16 cellular contexts compared by ENCODE assay signal in the genomic region with DNA sequence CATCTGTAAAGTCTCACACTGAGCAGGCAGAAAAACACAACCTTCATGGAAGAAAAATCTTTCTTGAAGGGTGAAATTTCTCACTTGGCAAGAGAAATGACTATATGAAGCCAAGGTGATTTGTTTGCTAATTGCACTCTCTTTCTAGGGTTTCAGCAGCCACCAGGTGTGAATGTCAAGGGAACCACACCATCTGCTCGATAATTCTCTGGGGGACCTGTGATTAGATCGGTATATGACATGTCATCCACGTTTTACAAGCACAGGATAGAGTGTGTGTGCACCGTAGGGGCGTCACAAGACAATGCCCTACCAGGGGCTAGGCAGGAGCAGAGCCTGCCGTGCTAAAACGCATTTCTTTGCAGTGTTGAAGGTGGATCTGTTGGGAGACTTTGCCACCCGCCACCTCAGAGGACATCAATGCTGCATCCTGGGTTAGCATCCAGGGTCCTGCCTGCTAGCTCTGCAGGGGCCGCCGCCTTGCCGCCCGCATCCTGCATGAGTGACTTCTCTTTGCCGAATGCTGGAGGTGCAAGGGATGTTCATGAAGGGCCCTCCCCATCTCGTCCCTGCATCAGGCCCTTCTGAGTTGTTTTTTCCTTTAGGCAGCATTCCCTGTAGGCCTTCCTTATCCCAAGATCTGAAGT. TPM values are rescaled to one million over a fixed set of nuclear protein-coding genes. Genes with fewer than 3 reads are reported as not detected.
DNase-seq lines count a peak whose midpoint lies in the region; ATAC-seq and TF ChIP-seq lines count a peak whose summit lies in the region.
"Had no signal": no experiment of that assay in that cellular context is flagged by ENCODE, and none has a peak within 500 bp of the region (broad histone marks: within the 10 kb centered on the region; RNA-seq: fewer than 3 reads in every experiment).

No MANE protein-coding gene starts in this region.

- H3K27me3 ChIP-seq in H9 (ENCODE audit: insufficient read depth, low read length) = no peaks in the 10 kb centered on the region
- no peaks in the 10 kb centered on the region for H3K27me3 ChIP-seq in mesendoderm (ENCODE audit: insufficient read depth, low read length, poor library complexity)
- H3K27me3 ChIP-seq: cardiac muscle cell had no signal

- no peak overlapping the region for H3K4me3 ChIP-seq in GM12865 (ENCODE audit: low read depth, low read length)
- H3K4me3 ChIP-seq in mesendoderm (ENCODE audit: low read length) = no peak overlapping the region
- H3K4me3 ChIP-seq: cardiac muscle cell, lower lobe of right lung had no signal

- H4K91ac ChIP-seq in H9 (ENCODE audit: insufficient read length, low read depth, low read length) = no peak overlapping the region

- H3K27ac ChIP-seq in H9 (ENCODE audit: insufficient read length, low read depth, low read length) (no peak overlapping the region), mesendoderm (ENCODE audit: low read depth, low read length) (no peak overlapping the region)
- H3K27ac ChIP-seq: cardiac muscle cell, lower lobe of right lung had no signal

- no peak overlapping the region for H3K56ac ChIP-seq in H9 (ENCODE audit: insufficient read length, low read depth, low read length)
- H3K56ac ChIP-seq in mesendoderm (ENCODE audit: low read length) = no peak overlapping the region

- H4K5ac ChIP-seq in H9 (ENCODE audit: insufficient read length, low read depth, low read length) (no peak overlapping the region), mesendoderm (ENCODE audit: low read length) (no peak overlapping the region)

- H3K14ac ChIP-seq in H9 (ENCODE audit: insufficient read depth, low read length) = no peak overlapping the region

- no peaks in the 10 kb centered on the region; a peak in 1 of 7 replicates for H3K36me3 Mint-ChIP-seq in H9 (ENCODE audit: insufficient read depth in 1 of 3, low read depth in 3 of 3)
- H3K36me3 Mint-ChIP-seq: CD4-positive, CD25-positive, alpha-beta regulatory T cell; natural killer cell had no signal

- H3K4ac ChIP-seq in H9 (ENCODE audit: low read depth, low read length) = no peak overlapping the region
- no peak overlapping the region for H3K4ac ChIP-seq in mesendoderm (ENCODE audit: low read depth, low read length)

- peaks cover 32 to 35% of the 10 kb centered on the region in 2 experiments for H3K4me1 Mint-ChIP-seq in H9
- H3K4me1 Mint-ChIP-seq: CD4-positive, CD25-positive, alpha-beta regulatory T cell; natural killer cell had no signal

- peaks cover 13% of the 10 kb centered on the region; the same call in 1 of the 2 replicates for H3K4me1 ChIP-seq in H9 (ENCODE audit: insufficient read depth, low read length)
- peaks cover 10% of the 10 kb centered on the region for H3K4me1 ChIP-seq in mesendoderm (ENCODE audit: control insufficient read depth, low read depth, low read length)
- H3K4me1 ChIP-seq: lower lobe of right lung had no signal

- no peaks in the 10 kb centered on the region for H3K9me3 Mint-ChIP-seq in H9
- H3K9me3 Mint-ChIP-seq: CD4-positive, CD25-positive, alpha-beta regulatory T cell; natural killer cell; T-helper 2 cell treated with Interferon-gamma antibody and Interleukin-4, amounts not matched to agents 5 μg/mL and 100 μg/mL, for 36 hours had no signal

- no peak for ATAC-seq in HG03139 (IDR thresholded peaks at IDR 0.05; ENCODE audit: unreplicated experiment)
- ATAC-seq: lower lobe of right lung, natural killer cell had no signal

- no peak overlapping the region for H3K18ac ChIP-seq in H9 (ENCODE audit: insufficient read length, low read depth, low read length)
- H3K18ac ChIP-seq in mesendoderm (ENCODE audit: low read length) = no peak overlapping the region

- peak; percentile 13 for DNase-seq in GM12865 (ENCODE audit: low read depth)
- no peak for DNase-seq in H9
- DNase-seq in NCI-H2171 treated with DMSO at 0.1 percent for 48 hours (lab: John Stamatoyannopoulos, UW) = peak; percentile 99
- DNase-seq in mesendoderm = no peak
- DNase-seq in dedifferentiated amniotic fluid mesenchymal stem cell (ENCODE audit: extremely low spot score) = no peak
- no peak for DNase-seq in A172 (ENCODE audit: low spot score)
- DNase-seq: activated CD4-positive, alpha-beta T cell treated with anti-CD3 and anti-CD28 coated beads for 4 hours; activated T-cell treated with anti-CD3 and anti-CD28 coated beads, Interleukin-2, amount 50 U/mL, for 1 hour; CD4-positive, CD25-positive, alpha-beta regulatory T cell; lower lobe of right lung; natural killer cell; Right ventricle myocardium superior had no signal

- H2BK20ac ChIP-seq in H9 (ENCODE audit: low read depth, low read length, poor library complexity, severe bottlenecking) = no peak overlapping the region

- H4K8ac ChIP-seq in H9 (replicated peaks; ENCODE audit: insufficient read length, low read depth, low read length) (no peak overlapping the region), mesendoderm (ENCODE audit: low read depth, low read length) (no peak overlapping the region)

- H2AK5ac ChIP-seq in H9 (ENCODE audit: insufficient read length, low read length) = no peak overlapping the region
- no peak overlapping the region for H2AK5ac ChIP-seq in mesendoderm (ENCODE audit: low read length)

- H2BK5ac ChIP-seq in H9 (ENCODE audit: insufficient read length, low read length) = no peak overlapping the region
- H2BK5ac ChIP-seq in mesendoderm (ENCODE audit: low read length) = no peak overlapping the region

- no peak overlapping the region for H3T11ph ChIP-seq in H9 (ENCODE audit: low read length)

- no peaks in the 10 kb centered on the region for H4K20me1 ChIP-seq in H9 (ENCODE audit: control insufficient read depth, insufficient read depth, insufficient read length)

- TF ChIP-seq CTCF in GM12865 (IDR thresholded peaks at IDR 0.05; ENCODE audit: insufficient read depth, low read depth, low read length, missing control alignments) (no peak), H9 (conservative IDR thresholded peaks at IDR 0.05) (no peak)

- H3K27me3 Mint-ChIP-seq in H9 (ENCODE audit: low read depth) = peaks cover 5% of the 10 kb centered on the region; the same call in 1 of the 2 replicates

- H3K79me2 ChIP-seq in H9 (ENCODE audit: insufficient read depth, low read length) (no peaks in the 10 kb centered on the region), mesendoderm (ENCODE audit: control insufficient read depth, insufficient read depth, low read length) (no peaks in the 10 kb centered on the region)

- peak overlapping the region in 1 of 2 experiments; percentile 13; a peak in 1 of 5 replicates for H3K4me3 Mint-ChIP-seq in H9
- H3K4me3 Mint-ChIP-seq: CD4-positive, CD25-positive, alpha-beta regulatory T cell; natural killer cell; T-helper 2 cell treated with Interferon-gamma antibody and Interleukin-4, amounts not matched to agents 5 μg/mL and 100 μg/mL, for 36 hours had no signal

- H3K9ac ChIP-seq in H9 (ENCODE audit: extremely low read depth, insufficient read length, low read length) (no peak overlapping the region), mesendoderm (ENCODE audit: low read length) (no peak overlapping the region)

- no peaks in the 10 kb centered on the region for H3K23me2 ChIP-seq in H9 (ENCODE audit: insufficient read length, low read depth, low read length, poor library complexity, severe bottlenecking)

- no peak overlapping the region for H2BK15ac ChIP-seq in H9 (ENCODE audit: low read depth, low read length)
- no peak overlapping the region for H2BK15ac ChIP-seq in mesendoderm (replicated peaks; ENCODE audit: low read depth)

- no peak overlapping the region for H3K23ac ChIP-seq in H9 (ENCODE audit: insufficient read length, low read depth, low read length)
- peak overlapping the region; percentile 48 for H3K23ac ChIP-seq in mesendoderm (ENCODE audit: low read length)

- no peaks in the 10 kb centered on the region for H3K9me3 ChIP-seq in H9 (ENCODE audit: control insufficient read depth, low read depth, low read length)
- H3K9me3 ChIP-seq: lower lobe of right lung had no signal

- H2BK120ac ChIP-seq in H9 (ENCODE audit: low read depth, low read length, poor library complexity, severe bottlenecking) (no peak overlapping the region), mesendoderm (ENCODE audit: low read depth, low read length) (no peak overlapping the region)

- H2BK12ac ChIP-seq in H9 (ENCODE audit: insufficient read length, low read depth, low read length) = no peak overlapping the region

- no peak overlapping the region for H2AFZ ChIP-seq in H9 (ENCODE audit: low read length)

- H3K79me1 ChIP-seq in H9 (ENCODE audit: insufficient read depth, low read depth, low read length, poor library complexity, severe bottlenecking) (no peaks in the 10 kb centered on the region), mesendoderm (ENCODE audit: low read length) (no peaks in the 10 kb centered on the region)

- WGBS in H9 (ENCODE audit: extremely low coverage, insufficient read length, low lambda C conversion rate) = no CpG with 5 or more reads among the region's 14 CpGs
- WGBS in mesendoderm (ENCODE audit: extremely low coverage, insufficient coverage, low lambda C conversion rate) = no CpG with 5 or more reads among the region's 14 CpGs

- H3K4me2 ChIP-seq in H9 (ENCODE audit: insufficient read depth, insufficient read length, low read length) (peak overlapping the region; percentile 40), mesendoderm (ENCODE audit: low read length) (no peak overlapping the region)

- H3K36me3 ChIP-seq in mesendoderm (ENCODE audit: control insufficient read depth, insufficient read depth, low read length) = no peaks in the 10 kb centered on the region
- H3K36me3 ChIP-seq: cardiac muscle cell, lower lobe of right lung had no signal

- no peak overlapping the region; a peak in 1 of 7 replicates for H3K27ac Mint-ChIP-seq in H9
- H3K27ac Mint-ChIP-seq: CD4-positive, CD25-positive, alpha-beta regulatory T cell; natural killer cell; T-helper 2 cell treated with Interferon-gamma antibody and Interleukin-4, amounts not matched to agents 5 μg/mL and 100 μg/mL, for 36 hours had no signal

RNA-seq across cellular contexts. Expression of gene CCSAP, which starts 37.8 kb away (rescaled TPM):
- total RNA-seq in H9 (2021) = 8.5 TPM in 2 replicates
- 5.1 TPM for polyA plus RNA-seq in mesendoderm (2013, experiment 1 of 2)
- 5.3 TPM for polyA plus RNA-seq in mesendoderm (2013, experiment 2 of 2)
- total RNA-seq in A172 (2014; rRNA removed; shearing (Covaris generic)) = 31.0 and 33.5 TPM in 2 replicates

RNA-seq across cellular contexts. Expression of gene ACTA1, which starts 53.3 kb away (rescaled TPM):
- 48.5 and 51.3 TPM in 2 replicates for total RNA-seq in H9 (2021)
- 88.0 TPM for polyA plus RNA-seq in mesendoderm (2013, experiment 1 of 2)
- 101 TPM for polyA plus RNA-seq in mesendoderm (2013, experiment 2 of 2)
- not detected in 2 replicates for total RNA-seq in A172 (2014; rRNA removed; shearing (Covaris generic))
- total RNA-seq: CD4-positive, CD25-positive, alpha-beta regulatory T cell; fibroblast of villous mesenchyme had no signal
- polyA plus RNA-seq: CD4-positive, CD25-positive, alpha-beta regulatory T cell had no signal

Comparison
In these comparisons a context has a peak if more than half of its experiments do, and no peak if none do; other contexts are left out.
1. DNase-seq: peak in GM12865 (single experiment) and NCI-H2171 treated with DMSO at 0.1 percent for 48 hours (single experiment); none in H9 (single experiment), mesendoderm (single experiment), dedifferentiated amniotic fluid mesenchymal stem cell (single experiment) and A172 (single experiment).
2. RNA of gene ACTA1, which starts 53.3 kb away (total RNA-seq): 48.5 to 51.3 TPM in H9; not detected in A172; every median in the first group is over 10 times any median in the second.